8 cellular contexts compared by ENCODE assay signal in genomic region chr20:44780226-44780625, GRCh38. TPM values are rescaled to one million over a fixed set of nuclear protein-coding genes. Genes with fewer than 3 reads are reported as not detected.
A peak's percentile ranks its signal among the peaks of the same experiment; 100 is the strongest.
DNase-seq lines count a peak whose midpoint lies in the region; ATAC-seq, FAIRE-seq and TF ChIP-seq lines count a peak whose summit lies in the region.

No MANE protein-coding gene starts in this region.

- no peaks in the 10 kb centered on the region for H3K79me2 ChIP-seq in HepG2 (ENCODE audit: insufficient read depth, low read length)

- H3K36me3 ChIP-seq in adipocyte (ENCODE audit: control insufficient read depth, insufficient read depth, low read length, severe bottlenecking) (no peaks in the 10 kb centered on the region), HepG2 (replicated peaks in 1 of 2; ENCODE audit: control insufficient read depth in 1 of 2, insufficient read depth in 2 of 2, low read length in 2 of 2) (no peaks in the 10 kb centered on the region)

- no peaks in the 10 kb centered on the region for H3K4me1 ChIP-seq in adipocyte (ENCODE audit: control insufficient read depth, insufficient read depth, low read length)
- H3K4me1 ChIP-seq in HepG2 (ENCODE audit: insufficient read depth, low read length): no peaks in the 10 kb centered on the region

- H3K9me3 ChIP-seq in adipocyte (ENCODE audit: control insufficient read depth, low read length): no peaks in the 10 kb centered on the region
- H3K9me3 ChIP-seq in HepG2 (ENCODE audit: low read length): no peaks in the 10 kb centered on the region

- no peak overlapping the region for H3K9ac ChIP-seq in adipocyte (ENCODE audit: low read length)
- no peak overlapping the region for H3K9ac ChIP-seq in HepG2 (ENCODE audit: insufficient read depth, low read depth, low read length)

- POLR2A ChIA-PET in HepG2 (lab: Yijun Ruan, JAX): no interaction called here

- H3K4me3 ChIP-seq in adipocyte (ENCODE audit: low read length) (no peak overlapping the region), HepG2 (replicated peaks in 1 of 3; ENCODE audit: insufficient read depth in 1 of 3, low read depth in 2 of 3, low read length in 3 of 3) (no peak overlapping the region)

- 19% methylated on average over 5 of the region's 5 CpGs for WGBS in HepG2 (ENCODE audit: low lambda C conversion rate)

- no peak overlapping the region for H3K4me2 ChIP-seq in HepG2 (ENCODE audit: low read depth, low read length)

- no peak for TF ChIP-seq EP300 in HepG2 (IDR thresholded peaks at IDR 0.05; ENCODE audit: low read depth in 2 of 2, low read length in 2 of 2)
- TF ChIP-seq EP300 in HepG2 (CRISPR knock-in tag; IDR thresholded peaks at IDR 0.05; ENCODE audit: borderline replicate concordance): no peak

- CTCF ChIA-PET in HepG2 (lab: Yijun Ruan, JAX; ENCODE audit: low intra/inter-chr PET ratio, low total read pairs): no interaction called here

- intact Hi-C loops in HepG2 (cut with micrococcal nuclease; ENCODE audit: unreplicated experiment): no loop called here

- BruUV-seq in HepG2 (replicated peaks; lab: Mats Ljungman, UMichigan): no TSS peak

- no peak for TF ChIP-seq CTCF in HepG2 (CRISPR knock-in tag; IDR thresholded peaks at IDR 0.05)

- FAIRE-seq in HepG2 (lab: Jason Lieb, UNC): peak; percentile 81

- H2AFZ ChIP-seq in HepG2 (ENCODE audit: low read length): no peak overlapping the region

- H3K27me3 ChIP-seq in adipocyte (replicated peaks; ENCODE audit: control insufficient read depth, insufficient read depth, low read length): peaks cover 47% of the 10 kb centered on the region
- H3K27me3 ChIP-seq in HepG2 (ENCODE audit: control insufficient read depth in 1 of 2, insufficient read depth in 2 of 2, low read length in 2 of 2): peaks cover 0 to 3% of the 10 kb centered on the region in 2 experiments; a peak in 1 of 5 replicates

- ATAC-seq in HepG2 (peak; percentile 81), GM19035 (IDR thresholded peaks at IDR 0.05; ENCODE audit: unreplicated experiment) (no peak), HG03196 (IDR thresholded peaks at IDR 0.05; ENCODE audit: unreplicated experiment) (no peak)

- TF ChIP-seq POLR2A in HepG2 (IDR thresholded peaks at IDR 0.05; ENCODE audit: insufficient read depth in 1 of 2, low read depth in 2 of 2, low read length in 2 of 2): no peak

- DNase-seq in ELF-1 (ENCODE audit: low read depth, low spot score): peak; percentile 40
- DNase-seq in MV-4-11 (lab: John Stamatoyannopoulos, UW): peak; percentile 50
- DNase-seq in adipocyte (ENCODE audit: low read depth): peak; percentile 72
- peak; percentile 55 for DNase-seq in HepG2 (ENCODE audit: low spot score)
- no peak for DNase-seq in OCI-M2 (lab: John Stamatoyannopoulos, UW; ENCODE audit: unreplicated experiment)
- no peak for DNase-seq in NCI-H146 treated with DMSO at 0.1 percent for 48 hours (lab: John Stamatoyannopoulos, UW; ENCODE audit: unreplicated experiment)

- H4K20me1 ChIP-seq in HepG2 (ENCODE audit: insufficient read depth, low read length): no peaks in the 10 kb centered on the region

- no peak overlapping the region for H3K27ac ChIP-seq in HepG2 (ENCODE audit: extremely low read length, insufficient read depth, low read length)

- in situ Hi-C loops in HepG2 (cut with HindIII; ENCODE audit: extremely low pct_ligation_motif_present, low pct_unique_long_range_greater_than_20kb): no loop called here

- TF ChIP-seq RAD21 in HepG2 (CRISPR knock-in tag; IDR thresholded peaks at IDR 0.05): no peak

TF ChIP-seq in HepG2, 621 proteins besides CTCF, POLR2A, EP300 and RAD21 (continues in another document):
- 0 out of 2 replicates have a peak, but pooled peaks have one; percentile 24 for TF ChIP-seq E2F1 (CRISPR knock-in tag; IDR thresholded peaks at IDR 0.05)
- TF ChIP-seq DMTF1 (CRISPR knock-in tag; IDR thresholded peaks at IDR 0.05): no peak
- TF ChIP-seq ZNF567 (CRISPR knock-in tag; IDR thresholded peaks at IDR 0.05; ENCODE audit: borderline replicate concordance): no peak
- TF ChIP-seq SALL2 (CRISPR knock-in tag; IDR thresholded peaks at IDR 0.05): no peak
- no peak; the same call in 1 of the 2 replicates for TF ChIP-seq MYC (CRISPR knock-in tag; IDR thresholded peaks at IDR 0.05; ENCODE audit: borderline replicate concordance)
- TF ChIP-seq ZNF264 (CRISPR knock-in tag; IDR thresholded peaks at IDR 0.05): peak; percentile 86; the same call in 1 of the 2 replicates
- TF ChIP-seq PPARG (CRISPR knock-in tag; conservative IDR thresholded peaks at IDR 0.05): peak; percentile 67; the same call in 1 of the 2 replicates

RNA-seq across cellular contexts. Expression of gene RIMS4, which starts 30.1 kb away (rescaled TPM):
- 0.07 and 0.18 TPM in 2 replicates for total RNA-seq in HepG2 (2016; rRNA removed; fragmentation: Illumina TruSeq; extraction: Trizol)
- not detected in 2 replicates for total RNA-seq in HepG2 (2016; cell fraction: cytosol; rRNA removed; fragmentation: Illumina TruSeq; extraction: Trizol; ENCODE audit: low read depth)
- 0.06 TPM in 2 replicates for total RNA-seq in HepG2 (2016; cell fraction: insoluble cytoplasmic fraction; rRNA removed; fragmentation: Illumina TruSeq; extraction: Trizol)
- total RNA-seq in HepG2 (2016; cell fraction: membrane; rRNA removed; fragmentation: Illumina TruSeq; extraction: Trizol): not detected in 2 replicates
- total RNA-seq in HepG2 (2016; cell fraction: nucleus; rRNA removed; fragmentation: Illumina TruSeq; extraction: Trizol): 0.09 TPM in 1 of 2 replicates, not detected in the other
- 0.01 and 0.09 TPM in 2 replicates for polyA plus RNA-seq in HepG2 (2011; rRNA removed)
- 0.01 and 0.08 TPM in 2 replicates for polyA plus RNA-seq in HepG2 (2011; cell fraction: cytosol; rRNA removed)
- 0.03 and 0.06 TPM in 2 replicates for polyA plus RNA-seq in HepG2 (2011; cell fraction: nucleus; rRNA removed)
- polyA plus RNA-seq in HepG2 (2012): 0.05 TPM in 1 of 2 replicates, not detected in the other
- polyA plus RNA-seq in HepG2 (2016; cell fraction: cytosol; fragmentation: Illumina TruSeq; extraction: Trizol; ENCODE audit: low read depth): not detected in 2 replicates
- not detected in 2 replicates for polyA plus RNA-seq in HepG2 (2016; cell fraction: insoluble cytoplasmic fraction; fragmentation: Illumina TruSeq; extraction: Trizol; ENCODE audit: low read depth)
- not detected in 2 replicates for polyA plus RNA-seq in HepG2 (2016; cell fraction: membrane; fragmentation: Illumina TruSeq; extraction: Trizol; ENCODE audit: low read depth)
- 0.14 and 0.17 TPM in 2 replicates for polyA plus RNA-seq in HepG2 (2016; cell fraction: nucleus; fragmentation: Illumina TruSeq; extraction: Trizol; ENCODE audit: insufficient read depth, low read depth)
- 0.10 and 5.8 TPM in 2 replicates for polyA minus RNA-seq in HepG2 (2011; rRNA and poly(A)+ RNA removed; ENCODE audit: low replicate concordance)
- not detected in 2 replicates for polyA minus RNA-seq in HepG2 (2011; cell fraction: cytosol; rRNA and poly(A)+ RNA removed)
- polyA minus RNA-seq in HepG2 (2011; cell fraction: nucleus; rRNA and poly(A)+ RNA removed): 0.13 TPM in 1 of 2 replicates, not detected in the other

RNA-seq across cellular contexts. Expression of gene KCNK15, which starts 34.6 kb away (rescaled TPM):
- not detected in 2 replicates for total RNA-seq in HepG2 (2016; rRNA removed; fragmentation: Illumina TruSeq; extraction: Trizol)
- total RNA-seq in HepG2 (2016; cell fraction: cytosol; rRNA removed; fragmentation: Illumina TruSeq; extraction: Trizol; ENCODE audit: low read depth): not detected in 2 replicates
- total RNA-seq in HepG2 (2016; cell fraction: insoluble cytoplasmic fraction; rRNA removed; fragmentation: Illumina TruSeq; extraction: Trizol): not detected in 2 replicates
- not detected in 2 replicates for total RNA-seq in HepG2 (2016; cell fraction: membrane; rRNA removed; fragmentation: Illumina TruSeq; extraction: Trizol)
- total RNA-seq in HepG2 (2016; cell fraction: nucleus; rRNA removed; fragmentation: Illumina TruSeq; extraction: Trizol): not detected in 2 replicates
- 0.03 TPM in 1 of 2 replicates, not detected in the other for polyA plus RNA-seq in HepG2 (2011; rRNA removed)
- not detected in 2 replicates for polyA plus RNA-seq in HepG2 (2011; cell fraction: cytosol; rRNA removed)
- polyA plus RNA-seq in HepG2 (2011; cell fraction: nucleus; rRNA removed): not detected in 2 replicates
- polyA plus RNA-seq in HepG2 (2012): not detected in 2 replicates
- polyA plus RNA-seq in HepG2 (2016; cell fraction: cytosol; fragmentation: Illumina TruSeq; extraction: Trizol; ENCODE audit: low read depth): not detected in 2 replicates
- polyA plus RNA-seq in HepG2 (2016; cell fraction: insoluble cytoplasmic fraction; fragmentation: Illumina TruSeq; extraction: Trizol; ENCODE audit: low read depth): not detected in 2 replicates
- polyA plus RNA-seq in HepG2 (2016; cell fraction: membrane; fragmentation: Illumina TruSeq; extraction: Trizol; ENCODE audit: low read depth): not detected in 2 replicates
- not detected in 2 replicates for polyA plus RNA-seq in HepG2 (2016; cell fraction: nucleus; fragmentation: Illumina TruSeq; extraction: Trizol; ENCODE audit: insufficient read depth, low read depth)
- 26.5 TPM in 1 of 2 replicates, not detected in the other for polyA minus RNA-seq in HepG2 (2011; rRNA and poly(A)+ RNA removed; ENCODE audit: low replicate concordance)
- 0.20 and 0.35 TPM in 2 replicates for polyA minus RNA-seq in HepG2 (2011; cell fraction: cytosol; rRNA and poly(A)+ RNA removed)
- 0.39 TPM in 1 of 2 replicates, not detected in the other for polyA minus RNA-seq in HepG2 (2011; cell fraction: nucleus; rRNA and poly(A)+ RNA removed)

Comparison
In these comparisons a context has a peak if more than half of its experiments do, and no peak if none do; other contexts are left out.
1. DNase-seq: peak in ELF-1 (single experiment), MV-4-11 (single experiment), adipocyte (single experiment) and HepG2 (single experiment); none in OCI-M2 (single experiment) and NCI-H146 treated with DMSO at 0.1 percent for 48 hours (single experiment).